1 cellular context compared by ENCODE assay signal in genomic region chr20:30816182-30816645, GRCh38.
TF ChIP-seq lines count a peak whose summit lies in the region.

No MANE protein-coding gene starts in this region.

TF ChIP-seq in K562, 482 proteins besides CTCF, POLR2A, EP300 and RAD21 (continued from another document and continues in another):
- TF ChIP-seq CLOCK (CRISPR knock-in tag; IDR thresholded peaks at IDR 0.05; ENCODE audit: borderline replicate concordance) (no peak), ZNF592 (IDR thresholded peaks at IDR 0.05) (no peak), ETV1 (tag; conservative IDR thresholded peaks at IDR 0.05; ENCODE audit: low read depth) (0 out of 2 replicates have a peak, but pooled peaks have one; percentile 20), ZC3H8 (IDR thresholded peaks at IDR 0.05) (no peak), NKRF (IDR thresholded peaks at IDR 0.05; ENCODE audit: borderline replicate concordance) (no peak), SUPT5H (IDR thresholded peaks at IDR 0.05) (no peak), MGA (IDR thresholded peaks at IDR 0.05) (peak; percentile 27; the same call in 1 of the 2 replicates), USF1 (CRISPR knock-in tag; IDR thresholded peaks at IDR 0.05) (no peak), HOMEZ (CRISPR knock-in tag; IDR thresholded peaks at IDR 0.05) (no peak), ETV5 (CRISPR knock-in tag; IDR thresholded peaks at IDR 0.05; ENCODE audit: low read depth) (0 out of 2 replicates have a peak, but pooled peaks have one; percentile 26), E2F6 (IDR thresholded peaks at IDR 0.05; ENCODE audit: borderline replicate concordance in 1 of 2, extremely low read depth in 1 of 2, insufficient read depth in 1 of 2, insufficient read length in 1 of 2, low read depth in 1 of 2, low read length in 1 of 2, poor library complexity in 1 of 2, severe bottlenecking in 1 of 2) (peak in 1 of 2 experiments; percentile 68), RBFOX2 (IDR thresholded peaks at IDR 0.05; ENCODE audit: low read depth, low read length) (peak; percentile 70), ZFP30 (CRISPR knock-in tag; IDR thresholded peaks at IDR 0.05; ENCODE audit: borderline replicate concordance) (no peak), TCF3 (CRISPR knock-in tag; IDR thresholded peaks at IDR 0.05) (no peak), HMGXB4 (CRISPR knock-in tag; IDR thresholded peaks at IDR 0.05) (no peak), POLR2G (IDR thresholded peaks at IDR 0.05; ENCODE audit: low read depth, low read length) (peak; percentile 76), GABPA (tag; conservative IDR thresholded peaks at IDR 0.05; ENCODE audit: low read depth) (peak; percentile 54), POLR3A (IDR thresholded peaks at IDR 0.05; ENCODE audit: borderline replicate concordance, extremely low read depth, insufficient read depth, insufficient read length) (peak; percentile 28), PHF8 (IDR thresholded peaks at IDR 0.05; ENCODE audit: borderline replicate concordance, low read length) (peak; percentile 32; the same call in 1 of the 2 replicates), KHSRP (IDR thresholded peaks at IDR 0.05) (no peak), HMBOX1 (IDR thresholded peaks at IDR 0.05) (no peak)
